ENCODE assay signal across 27 cellular contexts in the genomic region with DNA sequence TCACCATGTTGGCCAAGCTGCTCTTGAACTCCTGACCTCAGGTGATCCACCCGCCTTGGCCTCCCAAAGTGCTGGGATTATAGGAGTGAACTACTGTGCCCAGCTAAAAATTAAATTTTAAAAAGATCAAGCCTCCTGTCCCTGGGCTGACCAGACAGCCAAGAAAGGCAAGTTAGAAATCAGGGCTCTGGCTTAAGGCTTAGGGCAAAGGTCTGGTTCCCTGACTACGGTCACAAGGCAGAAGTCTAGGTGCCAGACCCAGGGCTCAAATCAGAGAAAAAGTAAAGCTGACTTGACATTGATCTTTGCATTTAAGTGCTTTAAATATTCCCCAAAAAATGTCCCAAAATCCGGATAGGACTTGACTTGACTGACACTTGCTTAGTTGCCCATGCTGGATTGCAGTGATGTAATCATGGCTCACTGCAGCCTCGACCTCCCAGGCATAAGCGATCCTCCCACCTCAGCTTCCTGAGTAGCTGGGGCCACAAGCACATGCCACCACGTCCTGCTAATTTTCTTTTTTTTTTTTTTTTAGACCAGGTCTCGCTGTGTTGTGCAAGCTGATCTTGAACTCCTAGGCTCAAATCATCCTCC.
"Had no signal": no experiment of that assay in that cellular context is flagged by ENCODE, and none has a peak within 500 bp of the region (broad histone marks: within the 10 kb centered on the region; RNA-seq: fewer than 3 reads in every experiment).

No MANE protein-coding gene starts in this region.

- H3K27ac ChIP-seq: adrenal gland, body of pancreas, breast epithelium, SJCRH30, SK-N-MC had no signal

- ATAC-seq: activated CD4-positive, alpha-beta T cell treated with anti-CD3 and anti-CD28 coated beads for 36 hours; activated CD8-positive, alpha-beta T cell treated with anti-CD3 and anti-CD28 coated beads, Interleukin-2, amount 10 ng/mL, durations not matched to agents 7 days and 5 days; body of pancreas had no signal

- H3K9me3 ChIP-seq: adrenal gland, body of pancreas, breast epithelium, SJCRH30 had no signal

- H3K4me1 ChIP-seq: adrenal gland, body of pancreas, breast epithelium, SJCRH30 had no signal

- H3K4me3 ChIP-seq: adrenal gland, body of pancreas, breast epithelium, SJCRH30, SK-N-MC had no signal

- DNase-seq: activated CD4-positive, alpha-beta T cell treated with anti-CD3 and anti-CD28 coated beads for 36 hours; activated CD4-positive, alpha-beta T cell treated with anti-CD3 and anti-CD28 coated beads, Interleukin-2, amount 10 ng/mL, durations not matched to agents 7 days and 5 days; activated CD4-positive, alpha-beta T cell treated with anti-CD3 and anti-CD28 coated beads, Interleukin-2, amount 50 U/mL, for 48 hours; activated CD8-positive, alpha-beta T cell treated with anti-CD3 and anti-CD28 coated beads, Interleukin-2, amount 10 ng/mL, durations not matched to agents 7 days and 5 days; activated gamma-delta T cell; activated naive CD4-positive, alpha-beta T cell treated with Interleukin-2 at 50 U/mL for 16 hours; activated naive CD8-positive, alpha-beta T cell treated with anti-CD3 and anti-CD28 coated beads, Interleukin-2, amount 10 ng/mL, durations not matched to agents 7 days and 5 days; activated T-cell treated with anti-CD3 and anti-CD28 coated beads, Interleukin-2, amount 50 U/mL, for 24 hours; adrenal gland; body of pancreas; MV-4-11; NCI-H1092 treated with DMSO at 0.1 percent for 48 hours; NCI-H1417; NCI-H146; NCI-H187; NCI-H2029 treated with DMSO at 0.1 percent for 48 hours; NCI-H2107; NCI-H2171; NCI-H510A; NCI-H526; NCI-H748 treated with DMSO at 0.1 percent for 48 hours; OCI-M1; Right ventricle myocardium superior; SJCRH30; T1000 had no signal

- H3K36me3 ChIP-seq: adrenal gland, breast epithelium, SJCRH30 had no signal

- H3K27me3 ChIP-seq: adrenal gland, body of pancreas, breast epithelium, SJCRH30 had no signal
